24 cellular contexts compared by ENCODE assay signal in the genomic region with DNA sequence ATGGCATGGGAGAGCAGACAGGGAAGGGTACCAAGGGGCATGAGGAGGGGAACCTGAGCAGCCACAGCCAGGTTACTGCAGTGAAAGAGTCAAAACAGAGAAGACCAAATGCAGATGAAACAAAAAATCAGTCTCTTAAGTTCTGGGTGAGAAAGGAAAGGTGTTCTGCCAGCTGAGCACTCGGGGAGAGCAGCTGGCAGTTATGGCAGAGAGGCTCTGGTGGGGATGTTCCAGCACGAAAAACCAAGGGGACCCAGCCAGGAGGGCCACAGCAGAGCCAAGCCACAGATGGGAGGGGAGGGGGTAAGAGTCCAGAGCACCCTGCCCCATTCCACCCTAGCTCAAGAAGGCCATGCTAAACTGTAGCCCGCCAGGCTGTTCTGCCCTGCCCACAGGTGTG. TPM values are rescaled to one million over a fixed set of nuclear protein-coding genes. Genes with fewer than 3 reads are reported as not detected.
DNase-seq lines count a peak whose midpoint lies in the region; ATAC-seq, FAIRE-seq and TF ChIP-seq lines count a peak whose summit lies in the region.
"Had no signal": no experiment of that assay in that cellular context is flagged by ENCODE, and none has a peak within 500 bp of the region (broad histone marks: within the 10 kb centered on the region; RNA-seq: fewer than 3 reads in every experiment).

No MANE protein-coding gene starts in this region.

- DNase-seq in CD4-positive, CD25-positive, alpha-beta regulatory T cell = no peak
- DNase-seq in HTR-8/SVneo (ENCODE audit: insufficient read length, low spot score) (no peak), GM12878 (ENCODE audit: low read depth, low spot score) (no peak), naive B cell (no peak), NCI-H345 (lab: John Stamatoyannopoulos, UW) (no peak), left cardiac atrium (no peak), H54 (ENCODE audit: insufficient read length, low spot score) (no peak), hippocampal formation (lab: John Stamatoyannopoulos, UW) (no peak)
- DNase-seq: activated T-cell treated with anti-CD3 and anti-CD28 coated beads for 4 hours, DMS53, Kasumi-1, NCI-H1092 treated with DMSO at 0.1 percent for 48 hours, NCI-H2107, NCI-H526, nucleus accumbens, retina, SHP77, tibial artery had no signal

- TF ChIP-seq POLR2A in GM12878 (IDR thresholded peaks at IDR 0.05; ENCODE audit: low read depth, low read length) (0 out of 2 replicates have a peak, but pooled peaks have one; percentile 30), H54 (IDR thresholded peaks at IDR 0.05; ENCODE audit: low read depth, low read length) (no peak)

- TF ChIP-seq RAD21 in GM12878 (IDR thresholded peaks at IDR 0.05; ENCODE audit: insufficient read depth, low read depth, low read length) = no peak

- no peaks in the 10 kb centered on the region for H3K9me3 ChIP-seq in CD4-positive, CD25-positive, alpha-beta regulatory T cell (ENCODE audit: control insufficient read depth in 2 of 2, low read length in 2 of 2)
- H3K9me3 ChIP-seq in GM12878 (replicated peaks; ENCODE audit: control insufficient read depth, insufficient read depth, low read length) = no peaks in the 10 kb centered on the region
- H3K9me3 ChIP-seq: esophagus muscularis mucosa, gastroesophageal sphincter, tibial artery had no signal

- BruUV-seq in GM12878 (replicated peaks; lab: Mats Ljungman, UMichigan) = no TSS peak

- RAD21 ChIA-PET in GM12878 (lab: Charles Lee; ENCODE audit: unreplicated experiment) = no interaction called here

- H3K9ac ChIP-seq in GM12878 (ENCODE audit: control insufficient read depth, insufficient read depth, low read length) = no peak overlapping the region

- H3K4me3 Mint-ChIP-seq in CD4-positive, CD25-positive, alpha-beta regulatory T cell = no peak overlapping the region
- H3K4me3 Mint-ChIP-seq in naive B cell = no peak overlapping the region

- H2AFZ ChIP-seq in GM12878 (ENCODE audit: control insufficient read depth, low read depth, low read length) = no peak overlapping the region

- peaks cover 79% of the 10 kb centered on the region for H3K36me3 ChIP-seq in CD4-positive, CD25-positive, alpha-beta regulatory T cell (ENCODE audit: control insufficient read depth, insufficient read depth, low read length)
- peaks cover 24 to 36% of the 10 kb centered on the region in 2 experiments for H3K36me3 ChIP-seq in GM12878 (ENCODE audit: control insufficient read depth in 2 of 2, insufficient read depth in 2 of 2, low read length in 1 of 2)

- H3K4me1 Mint-ChIP-seq in CD4-positive, CD25-positive, alpha-beta regulatory T cell = peaks cover 8 to 40% (median 25%) of the 10 kb centered on the region in 4 donors
- peaks cover 30 to 40% (median 34%) of the 10 kb centered on the region in 3 donors for H3K4me1 Mint-ChIP-seq in naive B cell

- no peak overlapping the region for H3K4me2 ChIP-seq in GM12878 (ENCODE audit: control insufficient read depth, insufficient read depth)

- in situ Hi-C loops in GM12878 (cut with MboI) = no loop called here

- no peaks in the 10 kb centered on the region for H3K79me2 ChIP-seq in GM12878 (ENCODE audit: control insufficient read depth, insufficient read depth, low read length)

- peak overlapping the region in 2 of 3 donors; percentile 15 to 79 for H3K27ac Mint-ChIP-seq in CD4-positive, CD25-positive, alpha-beta regulatory T cell
- H3K27ac Mint-ChIP-seq in naive B cell = peak overlapping the region in 4 of 6 donors; percentile 57 to 95 (median 72)

- H3K27me3 ChIP-seq in CD4-positive, CD25-positive, alpha-beta regulatory T cell (ENCODE audit: control insufficient read depth, insufficient read depth, low read length) = no peaks in the 10 kb centered on the region
- no peaks in the 10 kb centered on the region for H3K27me3 ChIP-seq in GM12878 (replicated peaks in 1 of 2; ENCODE audit: control insufficient read depth in 2 of 2, insufficient read depth in 2 of 2, low read length in 1 of 2)
- H3K27me3 ChIP-seq: esophagus muscularis mucosa, gastroesophageal sphincter, tibial artery had no signal

- SMC1A ChIA-PET in GM12878 (lab: Charles Lee; ENCODE audit: uncharacterized antibody, unreplicated experiment) = no interaction called here

- H3K27me3 Mint-ChIP-seq in CD4-positive, CD25-positive, alpha-beta regulatory T cell = no peaks in the 10 kb centered on the region
- H3K27me3 Mint-ChIP-seq in naive B cell = no peaks in the 10 kb centered on the region

- no peak overlapping the region for H3K27ac ChIP-seq in CD4-positive, CD25-positive, alpha-beta regulatory T cell (ENCODE audit: insufficient read depth, low read length, poor library complexity, severe bottlenecking)
- H3K27ac ChIP-seq in GM12878 (ENCODE audit: control insufficient read depth, insufficient read depth) = no peak overlapping the region
- H3K27ac ChIP-seq: esophagus muscularis mucosa, gastroesophageal sphincter, tibial artery had no signal

- 83% methylated on average over 3 of the region's 3 CpGs for WGBS in GM12878 (ENCODE audit: insufficient coverage, insufficient replicate concordance, low lambda C conversion rate, missing lambda C conversion rate)

- H3K9me3 Mint-ChIP-seq in CD4-positive, CD25-positive, alpha-beta regulatory T cell = no peaks in the 10 kb centered on the region
- no peaks in the 10 kb centered on the region for H3K9me3 Mint-ChIP-seq in naive B cell

- ATAC-seq in CD4-positive, CD25-positive, alpha-beta regulatory T cell (ENCODE audit: low read depth in 2 of 2) = no peak
- ATAC-seq in GM12878 = no peak
- no peak for ATAC-seq in naive B cell (ENCODE audit: low read depth in 2 of 2)
- no peak for ATAC-seq in left cardiac atrium
- ATAC-seq: gastroesophageal sphincter had no signal

- no peak for TF ChIP-seq EP300 in GM12878 (IDR thresholded peaks at IDR 0.05; ENCODE audit: borderline replicate concordance in 1 of 2, control insufficient read depth in 1 of 2, low read depth in 2 of 2, low read length in 2 of 2)

- no peaks in the 10 kb centered on the region for H3K4me1 ChIP-seq in CD4-positive, CD25-positive, alpha-beta regulatory T cell (ENCODE audit: control insufficient read depth, insufficient read depth, low read length, poor library complexity, severe bottlenecking)
- peaks cover 17% of the 10 kb centered on the region for H3K4me1 ChIP-seq in GM12878 (ENCODE audit: control insufficient read depth, insufficient read depth, low read length)
- H3K4me1 ChIP-seq: tibial artery had no signal

- FAIRE-seq in HTR-8/SVneo (lab: Jason Lieb, UNC) (peak; percentile 68), GM12878 (lab: Jason Lieb, UNC) (no peak), H54 (lab: Jason Lieb, UNC) (no peak)

- intact Hi-C loops in GM12878 (cut with micrococcal nuclease; ENCODE audit: unreplicated experiment) (no loop called here), left cardiac atrium (cut with DNase I) (no loop called here)

- CTCF ChIA-PET in GM12878 (lab: Yijun Ruan, JAX) = interaction anchor here (0.5 kb wide), 1 partner anchor 190 kb away, joined by 6 read pairs; no protein-coding TSS in a partner anchor

- peaks cover 65% of the 10 kb centered on the region for H3K36me3 Mint-ChIP-seq in CD4-positive, CD25-positive, alpha-beta regulatory T cell
- peaks cover 30 to 42% of the 10 kb centered on the region in 2 donors for H3K36me3 Mint-ChIP-seq in naive B cell

- H4K20me1 ChIP-seq in GM12878 (ENCODE audit: control insufficient read depth, insufficient read depth) = no peaks in the 10 kb centered on the region

- H3K4me3 ChIP-seq in CD4-positive, CD25-positive, alpha-beta regulatory T cell (ENCODE audit: low read depth, low read length) = no peak overlapping the region
- H3K4me3 ChIP-seq in GM12878 = no peak overlapping the region
- H3K4me3 ChIP-seq: esophagus muscularis mucosa, gastroesophageal sphincter, tibial artery had no signal

- no peak for TF ChIP-seq CTCF in GM12878 (IDR thresholded peaks at IDR 0.05 in 2 of 3, conservative IDR thresholded peaks at IDR 0.05 in 1 of 3; ENCODE audit: control insufficient read depth in 2 of 3, extremely low read depth in 1 of 3, insufficient read depth in 1 of 3, low read depth in 3 of 3, low read length in 3 of 3)

- POLR2A ChIA-PET in GM12878 (lab: Charles Lee) = interaction anchor here (0.5 to 0.7 kb wide), 2 partner anchors 29 to 111 kb away, joined by 3 to 4 read pairs; no protein-coding TSS in a partner anchor

TF ChIP-seq in GM12878, 131 proteins besides CTCF, POLR2A, EP300 and RAD21 (continues in another document):
- TF ChIP-seq, protein P1, sequence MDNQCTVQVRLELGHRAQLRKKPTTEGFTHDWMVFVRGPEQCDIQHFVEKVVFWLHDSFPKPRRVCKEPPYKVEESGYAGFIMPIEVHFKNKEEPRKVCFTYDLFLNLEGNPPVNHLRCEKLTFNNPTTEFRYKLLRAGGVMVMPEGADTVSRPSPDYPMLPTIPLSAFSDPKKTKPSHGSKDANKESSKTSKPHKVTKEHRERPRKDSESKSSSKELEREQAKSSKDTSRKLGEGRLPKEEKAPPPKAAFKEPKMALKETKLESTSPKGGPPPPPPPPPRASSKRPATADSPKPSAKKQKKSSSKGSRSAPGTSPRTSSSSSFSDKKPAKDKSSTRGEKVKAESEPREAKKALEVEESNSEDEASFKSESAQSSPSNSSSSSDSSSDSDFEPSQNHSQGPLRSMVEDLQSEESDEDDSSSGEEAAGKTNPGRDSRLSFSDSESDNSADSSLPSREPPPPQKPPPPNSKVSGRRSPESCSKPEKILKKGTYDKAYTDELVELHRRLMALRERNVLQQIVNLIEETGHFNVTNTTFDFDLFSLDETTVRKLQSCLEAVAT (IDR thresholded peaks at IDR 0.05) = no peak
- TF ChIP-seq IKZF1 (conservative IDR thresholded peaks at IDR 0.05) = no peak

RNA-seq across cellular contexts. Expression of a gene that starts 31.7 kb away (rescaled TPM):
- total RNA-seq in CD4-positive, CD25-positive, alpha-beta regulatory T cell = not detected
- polyA plus RNA-seq in CD4-positive, CD25-positive, alpha-beta regulatory T cell = not detected
- total RNA-seq in GM12878 (2013; cell fraction: nucleolus; rRNA removed) = not detected in 2 replicates
- total RNA-seq in GM12878 (2014; rRNA removed) (not detected in 2 replicates), GM12878 (2014; rRNA removed; fragmentation: Illumina TruSeq; extraction: Trizol) (not detected in 2 replicates), GM12878 (2021) (not detected in 2 replicates), left cardiac atrium (not detected)
- not detected for polyA plus RNA-seq in GM12878 (2011; ENCODE audit: low read depth)
- polyA plus RNA-seq in GM12878 (2011; rRNA removed) (not detected in 2 replicates), GM12878 (2014; fragmentation: Illumina TruSeq; extraction: Trizol) (not detected in 2 replicates), GM12878 (2014; fragmentation: Nextera tagmentation; extraction: Ambion mirVana) (not detected), GM12878 (2014; rRNA removed) (not detected in 2 replicates), GM12878 (2016; fragmentation: Nextera tagmentation; extraction: Ambion mirVana) (not detected), naive B cell (ENCODE audit: low read depth in 6 of 6) (not detected)
- not detected in 2 replicates for polyA plus RNA-seq in GM12878 (2011; cell fraction: cytosol; rRNA removed)
- polyA plus RNA-seq in GM12878 (2011; cell fraction: nucleus; rRNA removed) = not detected in 2 replicates
- polyA plus RNA-seq in GM12878 (2012) = not detected in 2 replicates
- not detected in 2 replicates for polyA minus RNA-seq in GM12878 (2011; rRNA and poly(A)+ RNA removed)
- polyA minus RNA-seq in GM12878 (2011; cell fraction: cytosol; rRNA and poly(A)+ RNA removed) = not detected in 2 replicates
- not detected in 2 replicates for polyA minus RNA-seq in GM12878 (2011; cell fraction: nucleus; rRNA and poly(A)+ RNA removed)
- total RNA-seq: cardiac septum, esophagus muscularis mucosa, gastroesophageal sphincter, mononuclear cell had no signal
- polyA plus RNA-seq: adipose tissue, AG04450 had no signal
